ENCODE assay signal across 10 cellular contexts in genomic region chr1:196180847-196181593, GRCh38.
A peak's percentile ranks its signal among the peaks of the same experiment; 100 is the strongest.
DNase-seq lines count a peak whose midpoint lies in the region; ATAC-seq and TF ChIP-seq lines count a peak whose summit lies in the region.
"Had no signal": no experiment of that assay in that cellular context is flagged by ENCODE, and none has a peak within 500 bp of the region (broad histone marks: within the 10 kb centered on the region; RNA-seq: fewer than 3 reads in every experiment).

No MANE protein-coding gene starts in this region.

- CTCF ChIA-PET in SK-N-SH (lab: Yijun Ruan, JAX): interaction anchor here (1.0 kb wide), 1 partner anchor 480 kb away, joined by 3 read pairs; no protein-coding TSS in a partner anchor

- H3K36me3 ChIP-seq in SK-N-SH (replicated peaks in 1 of 2; ENCODE audit: control insufficient read depth in 1 of 2, insufficient read depth in 2 of 2, low read length in 1 of 2): no peaks in the 10 kb centered on the region

- peaks cover 5 to 15% of the 10 kb centered on the region in 2 experiments for H3K4me1 ChIP-seq in SK-N-SH (ENCODE audit: control insufficient read depth in 1 of 2, insufficient read depth in 2 of 2, low read depth in 1 of 2, low read length in 1 of 2)

- no peaks in the 10 kb centered on the region for H3K27me3 ChIP-seq in SK-N-SH (ENCODE audit: insufficient read depth)

- ATAC-seq in HG03280 (IDR thresholded peaks at IDR 0.05; ENCODE audit: unreplicated experiment) (no peak), GM21526 (IDR thresholded peaks at IDR 0.05; ENCODE audit: low FRiP score, unreplicated experiment) (no peak)

- H4K20me1 ChIP-seq in SK-N-SH (ENCODE audit: insufficient read depth): no peaks in the 10 kb centered on the region

- H3F3A ChIP-seq in SK-N-SH (replicated peaks; ENCODE audit: insufficient read depth): peaks cover 23% of the 10 kb centered on the region

- peak overlapping the region; percentile 53; the same call in 1 of the 2 replicates for H2AFZ ChIP-seq in SK-N-SH (ENCODE audit: low read depth)

- peak in 1 of 2 experiments; percentile 96; a peak in 2 of 4 replicates for TF ChIP-seq EP300 in SK-N-SH (IDR thresholded peaks at IDR 0.05; ENCODE audit: borderline replicate concordance in 1 of 2, low read depth in 1 of 2, low read length in 1 of 2)

- H3K79me2 ChIP-seq in SK-N-SH (ENCODE audit: insufficient read depth): no peaks in the 10 kb centered on the region

- no peak for TF ChIP-seq RAD21 in SK-N-SH (IDR thresholded peaks at IDR 0.05; ENCODE audit: low read length)

- TF ChIP-seq CTCF in SK-N-SH (IDR thresholded peaks at IDR 0.05) (no peak), fibroblast of pulmonary artery (IDR thresholded peaks at IDR 0.05; ENCODE audit: low read length, missing control alignments) (no peak)

- peak overlapping the region; percentile 13; the same call in 1 of the 2 replicates for H3K9ac ChIP-seq in SK-N-SH

- H3K4me3 ChIP-seq in SK-N-SH (ENCODE audit: low read depth in 2 of 2, low read length in 1 of 2) (no peak overlapping the region), fibroblast of pulmonary artery (replicated peaks; ENCODE audit: low read depth, low read length) (no peak overlapping the region)

- POLR2A ChIA-PET in SK-N-SH (lab: Yijun Ruan, JAX): no interaction called here

- DNase-seq in HS-27A (ENCODE audit: low read depth): peak; percentile 74
- no peak for DNase-seq in SK-N-SH
- peak; percentile 97 for DNase-seq in fibroblast of pulmonary artery (ENCODE audit: low read depth)
- DNase-seq in stromal cell of bone marrow (ENCODE audit: low read depth): peak; percentile 88
- DNase-seq in pons (ENCODE audit: low spot score): no peak
- DNase-seq: activated naive CD4-positive, alpha-beta T cell treated with anti-CD3 and anti-CD28 coated beads for 36 hours; hippocampal formation; NCI-H1048 had no signal

- no peaks in the 10 kb centered on the region for H3K9me3 ChIP-seq in SK-N-SH

- peak overlapping the region; percentile 60 to 94; a peak in 3 of 4 replicates for H3K27ac ChIP-seq in SK-N-SH (ENCODE audit: low read depth in 2 of 2, low read length in 1 of 2)

- WGBS in SK-N-SH (ENCODE audit: low lambda C conversion rate): 3% methylated on average over 1 of the region's 1 CpG

- H3K4me2 ChIP-seq in SK-N-SH: peak overlapping the region; percentile 54; the same call in 1 of the 2 replicates

- H3K9me2 ChIP-seq in SK-N-SH: no peaks in the 10 kb centered on the region

TF ChIP-seq in SK-N-SH, 30 proteins besides CTCF, POLR2A, EP300 and RAD21 (continues in another document):
- TF ChIP-seq REST (IDR thresholded peaks at IDR 0.05; ENCODE audit: low read depth, low read length) (0 out of 2 replicates have a peak, but pooled peaks have one; percentile 8), FOSL2 (IDR thresholded peaks at IDR 0.05; ENCODE audit: borderline replicate concordance, low read depth) (peak; percentile 96), NFIC (IDR thresholded peaks at IDR 0.05; ENCODE audit: borderline replicate concordance) (peak; percentile 94), FOXJ3 (CRISPR knock-in tag; IDR thresholded peaks at IDR 0.05) (no peak), TAF1 (IDR thresholded peaks at IDR 0.05; ENCODE audit: borderline replicate concordance, low read depth, low read length) (no peak), MEF2A (IDR thresholded peaks at IDR 0.05; ENCODE audit: borderline replicate concordance, low read depth) (peak; percentile 95), EZH2phosphoT487 (IDR thresholded peaks at IDR 0.05; ENCODE audit: borderline replicate concordance, low read depth) (no peak), RXRA (IDR thresholded peaks at IDR 0.05; ENCODE audit: borderline replicate concordance, low read depth) (peak; percentile 97), JUND (IDR thresholded peaks at IDR 0.05) (peak; percentile 98), GABPA (IDR thresholded peaks at IDR 0.05; ENCODE audit: low read depth) (0 out of 2 replicates have a peak, but pooled peaks have one; percentile 23), PBX3 (IDR thresholded peaks at IDR 0.05) (peak; percentile 96), NRF1 (IDR thresholded peaks at IDR 0.05; ENCODE audit: low read depth, low read length) (no peak), SIN3A (IDR thresholded peaks at IDR 0.05; ENCODE audit: borderline replicate concordance, low read depth, low read length) (no peak), SMC3 (IDR thresholded peaks at IDR 0.05; ENCODE audit: low read depth, low read length) (no peak), RCOR1 (IDR thresholded peaks at IDR 0.05; ENCODE audit: low read length) (no peak), POLR2AphosphoS5 (IDR thresholded peaks at IDR 0.05; ENCODE audit: low read depth, low read length) (peak; percentile 71; the same call in 1 of the 2 replicates), CHD2 (IDR thresholded peaks at IDR 0.05; ENCODE audit: low read length, partially characterized antibody) (no peak), USF1 (IDR thresholded peaks at IDR 0.05; ENCODE audit: borderline replicate concordance, low read depth) (no peak), FOXM1 (IDR thresholded peaks at IDR 0.05; ENCODE audit: low read depth) (peak; percentile 96), USF2 (IDR thresholded peaks at IDR 0.05; ENCODE audit: borderline replicate concordance, low read depth, low read length) (no peak), RFX5 (IDR thresholded peaks at IDR 0.05; ENCODE audit: low read length) (no peak), TEAD4 (IDR thresholded peaks at IDR 0.05; ENCODE audit: borderline replicate concordance, insufficient read depth) (peak; percentile 90), ZBTB33 (IDR thresholded peaks at IDR 0.05; ENCODE audit: borderline replicate concordance, low read depth) (peak; percentile 80; the same call in 1 of the 2 replicates), YY1 (IDR thresholded peaks at IDR 0.05; ENCODE audit: low read depth) (peak; percentile 74; the same call in 1 of the 2 replicates)

Comparison
In these comparisons a context has a peak if more than half of its experiments do, and no peak if none do; other contexts are left out.
1. DNase-seq: peak in HS-27A (single experiment), fibroblast of pulmonary artery (single experiment) and stromal cell of bone marrow (single experiment); none in SK-N-SH (single experiment) and pons (single experiment).